Comparison of ENCODE assay signal across 6 cellular contexts in genomic region chr1:154956557-154956956, GRCh38. TPM values are rescaled to one million over a fixed set of nuclear protein-coding genes. Genes with fewer than 3 reads are reported as not detected.
DNase-seq lines count a peak whose midpoint lies in the region; ATAC-seq and TF ChIP-seq lines count a peak whose summit lies in the region.

No MANE protein-coding gene starts in this region.

- H3K4me1 Mint-ChIP-seq in HFFc6 (ENCODE audit: low read depth): peaks cover 41% of the 10 kb centered on the region
- H3K4me1 Mint-ChIP-seq in MCF 10A (ENCODE audit: insufficient read depth, unreplicated experiment): peaks cover 43% of the 10 kb centered on the region
- H3K4me1 Mint-ChIP-seq in nephron progenitor cell: peaks cover 74% of the 10 kb centered on the region

- peaks cover 12% of the 10 kb centered on the region for H3K27me3 Mint-ChIP-seq in HFFc6 (ENCODE audit: insufficient read depth)
- no peaks in the 10 kb centered on the region for H3K27me3 Mint-ChIP-seq in MCF 10A (ENCODE audit: insufficient read depth, unreplicated experiment)
- H3K27me3 Mint-ChIP-seq in nephron progenitor cell (ENCODE audit: low read depth, poor library complexity): no peaks in the 10 kb centered on the region

- TF ChIP-seq CTCF in HFFc6 (IDR thresholded peaks at IDR 0.05): no peak
- no peak for TF ChIP-seq CTCF in MCF 10A (IDR thresholded peaks at IDR 0.05; ENCODE audit: unreplicated experiment)
- no peak for TF ChIP-seq CTCF in nephron progenitor cell (IDR thresholded peaks at IDR 0.05)

- ATAC-seq in HG03520 (IDR thresholded peaks at IDR 0.05; ENCODE audit: unreplicated experiment) (no peak), HG02759 (IDR thresholded peaks at IDR 0.05; ENCODE audit: unreplicated experiment) (no peak)

- H3K4me3 Mint-ChIP-seq in HFFc6: peak overlapping the region; percentile 95
- H3K4me3 Mint-ChIP-seq in MCF 10A (ENCODE audit: unreplicated experiment): peak overlapping the region; percentile 88
- peak overlapping the region; percentile 94 for H3K4me3 Mint-ChIP-seq in nephron progenitor cell

- CTCF ChIA-PET in MCF 10A (lab: Yijun Ruan, JAX): interaction anchor here (0.6 to 4.2 kb wide), 16 partner anchors 8 to 476 kb away, joined by 3 to 45 read pairs (median 8); partner anchors contain the start of genes ADAM15, CKS1B, FLAD1 and PMVK

- no TSS peak for BruUV-seq in MCF 10A (replicated peaks; lab: Mats Ljungman, UMichigan)

- H3K36me3 Mint-ChIP-seq in HFFc6 (ENCODE audit: low read depth): no peaks in the 10 kb centered on the region
- H3K36me3 Mint-ChIP-seq in MCF 10A (ENCODE audit: insufficient read depth, unreplicated experiment): peaks cover 20% of the 10 kb centered on the region
- peaks cover 5% of the 10 kb centered on the region for H3K36me3 Mint-ChIP-seq in nephron progenitor cell (ENCODE audit: low read depth)

- DNase-seq in HFFc6 (no peak), MCF 10A (ENCODE audit: unreplicated experiment) (no peak), nephron progenitor cell (no peak), NOMO-1 treated with dmso at 0.1 percent for 144 hours (lab: John Stamatoyannopoulos, UW; ENCODE audit: unreplicated experiment) (no peak)

- H3K27ac Mint-ChIP-seq in HFFc6: peak overlapping the region; percentile 97
- peak overlapping the region; percentile 68 for H3K27ac Mint-ChIP-seq in MCF 10A (ENCODE audit: low read depth, unreplicated experiment)
- H3K27ac Mint-ChIP-seq in nephron progenitor cell: peak overlapping the region; percentile 100

- no peaks in the 10 kb centered on the region for H3K9me3 Mint-ChIP-seq in HFFc6
- H3K9me3 Mint-ChIP-seq in MCF 10A (ENCODE audit: unreplicated experiment): no peaks in the 10 kb centered on the region
- no peaks in the 10 kb centered on the region for H3K9me3 Mint-ChIP-seq in nephron progenitor cell

- POLR2A ChIA-PET in MCF 10A (lab: Yijun Ruan, JAX): interaction anchor here (0.6 to 39.6 kb wide), 17 partner anchors 9 to 496 kb away, joined by 3 to 1917 read pairs (median 6); partner anchors contain the start of genes ADAM15, CKS1B, FLAD1 and LENEP

- intact Hi-C loops in MCF 10A (cut with micrococcal nuclease): no loop called here

RNA-seq across cellular contexts. Expression of gene PBXIP1, which starts 0.7 kb away (rescaled TPM):
- 10 to 100 TPM; 26.4 to 42.5 (median 28.1) TPM for total RNA-seq in HFFc6 (2021; fragmentation: NEBNext Ultra II Directional; extraction: Animal tissue kit (Norgen Biotek cat#: 25700))
- 11.3 TPM in 2 replicates for total RNA-seq in MCF 10A (2022)

RNA-seq across cellular contexts. Expression of gene PYGO2, which starts 5.0 kb away (rescaled TPM):
- total RNA-seq in HFFc6 (2021; fragmentation: NEBNext Ultra II Directional; extraction: Animal tissue kit (Norgen Biotek cat#: 25700)): 10 to 100 TPM; 19.9 to 23.7 (median 21.3) TPM
- 32.1 and 35.9 TPM in 2 replicates for total RNA-seq in MCF 10A (2022)

RNA-seq across cellular contexts. Expression of gene SHC1, which starts 14.0 kb away (rescaled TPM):
- 100 to 1,000 TPM; 371 to 461 (median 401) TPM for total RNA-seq in HFFc6 (2021; fragmentation: NEBNext Ultra II Directional; extraction: Animal tissue kit (Norgen Biotek cat#: 25700))
- total RNA-seq in MCF 10A (2022): 667 and 885 TPM in 2 replicates

RNA-seq across cellular contexts. Expression of gene CKS1B, which starts 17.9 kb away (rescaled TPM):
- 100 to 1,000 TPM in 3 of 6 experiments, 10 to 100 TPM in 3; 52.7 to 111 (median 98.8) TPM for total RNA-seq in HFFc6 (2021; fragmentation: NEBNext Ultra II Directional; extraction: Animal tissue kit (Norgen Biotek cat#: 25700))
- 285 and 289 TPM in 2 replicates for total RNA-seq in MCF 10A (2022)

RNA-seq across cellular contexts. Expression of gene PMVK, which starts 20.0 kb away (rescaled TPM):
- total RNA-seq in HFFc6 (2021; fragmentation: NEBNext Ultra II Directional; extraction: Animal tissue kit (Norgen Biotek cat#: 25700)): 10 to 100 TPM; 29.1 to 33.4 (median 32.5) TPM
- total RNA-seq in MCF 10A (2022): 57.7 and 68.9 TPM in 2 replicates
